ENCODE assay signal across 27 cellular contexts in the genomic region with DNA sequence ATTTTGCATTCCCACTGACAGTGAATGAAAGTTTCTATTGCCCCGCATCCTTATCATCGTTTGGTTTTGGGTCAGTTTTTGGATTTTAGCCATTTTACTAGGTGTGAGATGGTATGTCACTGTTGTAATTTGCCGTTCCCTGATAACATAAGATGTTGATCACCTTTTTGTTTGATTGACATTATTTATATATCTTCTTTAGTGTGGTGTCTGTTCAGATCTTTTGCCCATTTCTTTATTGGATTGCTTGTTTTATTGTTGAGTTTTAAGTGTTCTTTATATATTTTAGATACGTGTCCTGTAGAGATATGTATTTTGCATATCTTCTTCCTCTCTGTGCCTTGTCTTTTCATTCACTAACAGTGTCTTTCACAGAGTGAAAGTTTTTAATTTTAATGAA. TPM values are rescaled to one million over a fixed set of nuclear protein-coding genes. Genes with fewer than 3 reads are reported as not detected.
DNase-seq lines count a peak whose midpoint lies in the region; ATAC-seq and TF ChIP-seq lines count a peak whose summit lies in the region.
"Had no signal": no experiment of that assay in that cellular context is flagged by ENCODE, and none has a peak within 500 bp of the region (broad histone marks: within the 10 kb centered on the region; RNA-seq: fewer than 3 reads in every experiment).

No MANE protein-coding gene starts in this region.

- no peak overlapping the region for H3K4me3 Mint-ChIP-seq in activated T-cell treated with anti-CD3 and anti-CD28 coated beads, Interleukin-2, amount 50 U/mL, for 72 hours
- no peak overlapping the region for H3K4me3 Mint-ChIP-seq in progenitor cell of endocrine pancreas (ENCODE audit: low read depth)
- H3K4me3 Mint-ChIP-seq: B cell; CD14-positive monocyte; CD4-positive, alpha-beta T cell; CD4-positive, CD25-positive, alpha-beta regulatory T cell; CD8-positive, alpha-beta memory T cell; CD8-positive, alpha-beta T cell had no signal

- DNase-seq in activated T-cell treated with anti-CD3 and anti-CD28 coated beads, Interleukin-2, amount 50 U/mL, for 72 hours: no peak
- DNase-seq in activated T-cell treated with anti-CD3 and anti-CD28 coated beads, Interleukin-2, amount 50 U/mL, for 48 hours: no peak
- no peak for DNase-seq in progenitor cell of endocrine pancreas (ENCODE audit: low spot score, unreplicated experiment)
- DNase-seq: 8988T; ACHN; AML-193; BE2C; C1 segment of cervical spinal cord; Caco-2; Calu3; CD4-positive, alpha-beta memory T cell; CD4-positive, alpha-beta T cell; CD4-positive, CD25-positive, alpha-beta regulatory T cell; CD8-positive, alpha-beta memory T cell; CD8-positive, alpha-beta T cell; COR-L47; DMS 273 treated with DMSO at 0.1 percent for 48 hours; DMS153; DMS53; DMS79; DMS79 treated with DMSO at 0.1 percent for 48 hours; DND-41; EL had no signal

- H3K36me3 Mint-ChIP-seq in activated T-cell treated with anti-CD3 and anti-CD28 coated beads, Interleukin-2, amount 50 U/mL, for 72 hours (ENCODE audit: insufficient read depth in 2 of 2): peaks cover 21 to 53% of the 10 kb centered on the region in 2 donors
- peaks cover 63% of the 10 kb centered on the region for H3K36me3 Mint-ChIP-seq in progenitor cell of endocrine pancreas (ENCODE audit: insufficient read depth)

- peak overlapping the region; percentile 20 for H3K27ac Mint-ChIP-seq in activated T-cell treated with anti-CD3 and anti-CD28 coated beads, Interleukin-2, amount 50 U/mL, for 72 hours
- peak overlapping the region; percentile 29 for H3K27ac Mint-ChIP-seq in progenitor cell of endocrine pancreas
- H3K27ac Mint-ChIP-seq: B cell; CD14-positive monocyte; CD4-positive, alpha-beta T cell; CD8-positive, alpha-beta T cell had no signal

- H3K9me3 Mint-ChIP-seq in activated T-cell treated with anti-CD3 and anti-CD28 coated beads, Interleukin-2, amount 50 U/mL, for 72 hours: peaks cover 14 to 16% of the 10 kb centered on the region in 2 donors
- H3K9me3 Mint-ChIP-seq in progenitor cell of endocrine pancreas (ENCODE audit: low read depth): peaks cover 37% of the 10 kb centered on the region

- TF ChIP-seq CTCF in progenitor cell of endocrine pancreas (IDR thresholded peaks at IDR 0.05; ENCODE audit: unreplicated experiment): no peak

- ATAC-seq in activated T-cell treated with anti-CD3 and anti-CD28 coated beads, Interleukin-2, amount 50 U/mL, for 72 hours (replicated peaks in 1 of 2): no peak
- ATAC-seq in GM21529 (IDR thresholded peaks at IDR 0.05; ENCODE audit: unreplicated experiment): no peak
- ATAC-seq: A549; CD8-positive, alpha-beta T cell had no signal

- peaks cover 21% of the 10 kb centered on the region for H3K4me1 Mint-ChIP-seq in activated T-cell treated with anti-CD3 and anti-CD28 coated beads, Interleukin-2, amount 50 U/mL, for 72 hours (ENCODE audit: low read depth)
- peaks cover 2% of the 10 kb centered on the region for H3K4me1 Mint-ChIP-seq in progenitor cell of endocrine pancreas (ENCODE audit: low read depth)

- no peaks in the 10 kb centered on the region for H3K27me3 Mint-ChIP-seq in activated T-cell treated with anti-CD3 and anti-CD28 coated beads, Interleukin-2, amount 50 U/mL, for 72 hours (ENCODE audit: low read depth)
- no peaks in the 10 kb centered on the region for H3K27me3 Mint-ChIP-seq in progenitor cell of endocrine pancreas
- H3K27me3 Mint-ChIP-seq: B cell; CD4-positive, alpha-beta memory T cell; CD4-positive, alpha-beta T cell; CD4-positive, CD25-positive, alpha-beta regulatory T cell; CD8-positive, alpha-beta memory T cell had no signal

RNA-seq across cellular contexts. Expression of a gene that starts 55.3 kb away (rescaled TPM):
- 10 to 100 TPM; 33.2 to 37.2 TPM for total RNA-seq in activated T-cell treated with anti-CD3 and anti-CD28 coated beads, Interleukin-2, amount 50 U/mL, for 72 hours
- total RNA-seq in progenitor cell of endocrine pancreas: 50.4 and 53.1 TPM in 2 replicates
